ENCODE assay signal across 22 cellular contexts in the genomic region with DNA sequence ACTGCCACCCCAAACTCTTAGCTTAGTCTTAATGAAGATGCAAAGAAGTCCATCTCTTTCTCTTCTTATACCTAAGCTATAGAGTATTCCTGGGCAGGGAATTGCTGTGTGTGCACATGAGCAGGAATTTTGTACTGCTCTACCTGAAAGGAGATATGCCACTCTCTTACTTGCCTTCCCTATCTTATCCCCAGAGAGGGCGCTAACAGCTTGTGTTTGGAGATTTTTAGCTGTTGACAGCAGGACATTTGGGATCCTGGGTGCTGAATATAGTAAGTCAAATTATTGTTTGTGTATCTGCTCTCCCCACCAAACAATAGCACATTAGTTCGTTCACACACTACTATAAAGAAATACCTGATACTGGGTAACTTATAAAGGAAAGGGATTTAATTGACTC.
DNase-seq lines count a peak whose midpoint lies in the region; ATAC-seq, FAIRE-seq and TF ChIP-seq lines count a peak whose summit lies in the region.
"Had no signal": no experiment of that assay in that cellular context is flagged by ENCODE, and none has a peak within 500 bp of the region (broad histone marks: within the 10 kb centered on the region; RNA-seq: fewer than 3 reads in every experiment).

No MANE protein-coding gene starts in this region.

- no peak overlapping the region for H3K9ac ChIP-seq in GM12878 (ENCODE audit: control insufficient read depth, insufficient read depth, low read length)
- H3K9ac ChIP-seq in neuronal stem cell (ENCODE audit: low read depth, low read length, poor library complexity), result no peak overlapping the region

- H3K4me3 ChIP-seq in GM12878, result no peak overlapping the region
- H3K4me3 ChIP-seq in neuronal stem cell (ENCODE audit: low read length in 2 of 2), result no peak overlapping the region
- H3K4me3 ChIP-seq: SK-N-MC, tibial nerve had no signal

- no peak for TF ChIP-seq EP300 in GM12878 (IDR thresholded peaks at IDR 0.05; ENCODE audit: borderline replicate concordance in 1 of 2, control insufficient read depth in 1 of 2, low read depth in 2 of 2, low read length in 2 of 2)

- H2BK12ac ChIP-seq in neuronal stem cell (ENCODE audit: low read length), result no peak overlapping the region

- H4K91ac ChIP-seq in neuronal stem cell (ENCODE audit: low read depth, low read length, poor library complexity), result no peak overlapping the region

- no peak overlapping the region for H3K27ac Mint-ChIP-seq in activated naive CD4-positive, alpha-beta T cell treated with anti-CD3 and anti-CD28 coated beads, Interleukin-2, amount 50 U/mL, for 72 hours
- H3K27ac Mint-ChIP-seq: activated CD4-positive, alpha-beta T cell treated with anti-CD3 and anti-CD28 coated beads, Interleukin-2, amount 10 ng/mL, durations not matched to agents 24 days and 14 days had no signal

- no peak overlapping the region for H3K18ac ChIP-seq in neuronal stem cell (ENCODE audit: low read length)

- H3K4ac ChIP-seq in neuronal stem cell (ENCODE audit: low read length), result no peak overlapping the region

- no peaks in the 10 kb centered on the region for H3K36me3 ChIP-seq in GM12878 (ENCODE audit: control insufficient read depth in 2 of 2, insufficient read depth in 2 of 2, low read length in 1 of 2)
- no peaks in the 10 kb centered on the region for H3K36me3 ChIP-seq in neuronal stem cell (replicated peaks in 1 of 2; ENCODE audit: control insufficient read depth in 2 of 2, insufficient read depth in 2 of 2, low read length in 2 of 2)
- H3K36me3 ChIP-seq: tibial nerve had no signal

- peak; percentile 27; the same call in 1 of the 2 replicates for TF ChIP-seq RAD21 in GM12878 (IDR thresholded peaks at IDR 0.05; ENCODE audit: insufficient read depth, low read depth, low read length)

- H3K27ac ChIP-seq in GM12878 (ENCODE audit: control insufficient read depth, insufficient read depth) (no peak overlapping the region), neuronal stem cell (replicated peaks; ENCODE audit: low read length) (no peak overlapping the region)
- H3K27ac ChIP-seq: SK-N-MC, tibial nerve had no signal

- POLR2A ChIA-PET in GM12878 (lab: Charles Lee), result no interaction called here

- in situ Hi-C loops in GM12878 (cut with MboI), result no loop called here

- ATAC-seq in GM12878, result no peak
- ATAC-seq in activated naive CD4-positive, alpha-beta T cell treated with anti-CD3 and anti-CD28 coated beads, Interleukin-2, amount 50 U/mL, for 72 hours, result no peak
- ATAC-seq: activated T-cell treated with anti-CD3 and anti-CD28 coated beads, Interleukin-2, amount 50 U/mL, for 4 hours had no signal

- peaks cover 5 to 15% of the 10 kb centered on the region in 2 donors for H3K9me3 Mint-ChIP-seq in activated naive CD4-positive, alpha-beta T cell treated with anti-CD3 and anti-CD28 coated beads, Interleukin-2, amount 50 U/mL, for 72 hours

- H3K14ac ChIP-seq in neuronal stem cell (ENCODE audit: low read length), result no peak overlapping the region

- H2BK5ac ChIP-seq in neuronal stem cell (ENCODE audit: low read length), result no peak overlapping the region

- H4K20me1 ChIP-seq in GM12878 (ENCODE audit: control insufficient read depth, insufficient read depth), result no peaks in the 10 kb centered on the region

- no peak overlapping the region for H2AK5ac ChIP-seq in neuronal stem cell (ENCODE audit: low read depth, low read length)

- H3K9me3 ChIP-seq in GM12878 (replicated peaks; ENCODE audit: control insufficient read depth, insufficient read depth, low read length) (no peaks in the 10 kb centered on the region), neuronal stem cell (replicated peaks in 1 of 2; ENCODE audit: control insufficient read depth in 2 of 2, insufficient read depth in 1 of 2, low read depth in 1 of 2, low read length in 2 of 2) (no peaks in the 10 kb centered on the region)

- H3K4me1 ChIP-seq in GM12878 (ENCODE audit: control insufficient read depth, insufficient read depth, low read length), result no peaks in the 10 kb centered on the region
- no peaks in the 10 kb centered on the region for H3K4me1 ChIP-seq in neuronal stem cell (ENCODE audit: control insufficient read depth in 2 of 2, insufficient read depth in 1 of 2, low read depth in 1 of 2, low read length in 2 of 2)
- H3K4me1 ChIP-seq: tibial nerve had no signal

- TF ChIP-seq POLR2A in GM12878 (IDR thresholded peaks at IDR 0.05; ENCODE audit: low read depth, low read length), result no peak

- H2BK15ac ChIP-seq in neuronal stem cell (ENCODE audit: low read length), result no peak overlapping the region

- no peaks in the 10 kb centered on the region for H3K79me2 ChIP-seq in GM12878 (ENCODE audit: control insufficient read depth, insufficient read depth, low read length)

- no TSS peak for BruUV-seq in GM12878 (replicated peaks; lab: Mats Ljungman, UMichigan)

- CTCF ChIA-PET in GM12878 (lab: Yijun Ruan, JAX), result interaction anchor here (0.7 to 3.3 kb wide), 6 partner anchors 16 to 1121 kb away, joined by 3 to 18 read pairs (median 3); no protein-coding TSS in a partner anchor

- H3K36me3 Mint-ChIP-seq in activated naive CD4-positive, alpha-beta T cell treated with anti-CD3 and anti-CD28 coated beads, Interleukin-2, amount 50 U/mL, for 72 hours, result peaks cover 0 to 4% of the 10 kb centered on the region in 2 donors

- 0% methylated on average over 2 of the region's 2 CpGs for WGBS in GM12878 (ENCODE audit: insufficient coverage, insufficient replicate concordance, low lambda C conversion rate, missing lambda C conversion rate)
- WGBS in neuronal stem cell (ENCODE audit: extremely low coverage in 2 of 2, insufficient read length in 2 of 2, insufficient replicate concordance in 1 of 2), 2 donors, result no CpG with 5 or more reads among the region's 2 CpGs

- TF ChIP-seq CTCF in GM12878 (IDR thresholded peaks at IDR 0.05 in 2 of 3, conservative IDR thresholded peaks at IDR 0.05 in 1 of 3; ENCODE audit: control insufficient read depth in 2 of 3, extremely low read depth in 1 of 3, insufficient read depth in 1 of 3, low read depth in 3 of 3, low read length in 3 of 3), result peak in 1 of 3 experiments; percentile 10; a peak in 1 of 6 replicates

- peak; percentile 10 for DNase-seq in DMS53 treated with DMSO at 0.1 percent for 48 hours (lab: John Stamatoyannopoulos, UW; ENCODE audit: unreplicated experiment)
- DNase-seq in Kasumi-1 (lab: John Stamatoyannopoulos, UW), result peak; percentile 52 to 54
- no peak for DNase-seq in GM12878 (ENCODE audit: low read depth, low spot score)
- DNase-seq in neuronal stem cell (ENCODE audit: low spot score), result peak; percentile 17
- no peak for DNase-seq in HUDEP-2 (lab: John Stamatoyannopoulos, UW; ENCODE audit: unreplicated experiment in 76 of 76)
- no peak for DNase-seq in activated naive CD4-positive, alpha-beta T cell treated with anti-CD3 and anti-CD28 coated beads, Interleukin-2, amount 50 U/mL, for 72 hours (ENCODE audit: low spot score in 2 of 2)
- no peak for DNase-seq in HCEC 1CT
- DNase-seq: activated CD4-positive, alpha-beta T cell treated with anti-CD3 and anti-CD28 coated beads, Interleukin-2, amount 10 ng/mL, durations not matched to agents 24 days and 14 days; activated naive CD4-positive, alpha-beta T cell treated with anti-CD3 and anti-CD28 coated beads, Interleukin-2, amount 50 U/mL, for 16 hours; activated T-cell treated with anti-CD3 and anti-CD28 coated beads, Interleukin-2, amount 50 U/mL, for 4 hours; anterior cingulate cortex; DMS79; glutamatergic neuron; IMR-90; mesenchymal stem cell; NCI-H1417 treated with DMSO at 0.1 percent for 48 hours; NCI-H2107; NK-92 treated with Interleukin-12 subunit alpha and Interleukin-12 subunit beta, amount 100 ng/mL, for 24 hours; nucleus accumbens had no signal

- H3K79me1 ChIP-seq in neuronal stem cell (ENCODE audit: low read depth, low read length), result no peaks in the 10 kb centered on the region

- no peaks in the 10 kb centered on the region for H3K27me3 ChIP-seq in GM12878 (replicated peaks in 1 of 2; ENCODE audit: control insufficient read depth in 2 of 2, insufficient read depth in 2 of 2, low read length in 1 of 2)
- H3K27me3 ChIP-seq in neuronal stem cell (ENCODE audit: control insufficient read depth in 3 of 3, insufficient read depth in 3 of 3, low read depth in 1 of 3, low read length in 3 of 3), result no peaks in the 10 kb centered on the region
- H3K27me3 ChIP-seq: tibial nerve had no signal

- H4K8ac ChIP-seq in neuronal stem cell (ENCODE audit: low read depth, low read length), result no peak overlapping the region

- no peak overlapping the region for H2AFZ ChIP-seq in GM12878 (ENCODE audit: control insufficient read depth, low read depth, low read length)
- H2AFZ ChIP-seq in neuronal stem cell (ENCODE audit: low read length), result no peak overlapping the region

- intact Hi-C loops in GM12878 (cut with micrococcal nuclease; ENCODE audit: unreplicated experiment), result no loop called here

- H3K23ac ChIP-seq in neuronal stem cell (ENCODE audit: low read depth, low read length, poor library complexity), result no peak overlapping the region

- H3K4me2 ChIP-seq in GM12878 (ENCODE audit: control insufficient read depth, insufficient read depth), result no peak overlapping the region
- H3K4me2 ChIP-seq in neuronal stem cell (ENCODE audit: insufficient read depth, low read length, poor library complexity, severe bottlenecking), result no peak overlapping the region

- SMC1A ChIA-PET in GM12878 (lab: Charles Lee; ENCODE audit: uncharacterized antibody, unreplicated experiment), result interaction anchor here (1.2 kb wide), 2 partner anchors 11 to 329 kb away, joined by 3 to 5 read pairs; no protein-coding TSS in a partner anchor

- RAD21 ChIA-PET in GM12878 (lab: Charles Lee; ENCODE audit: unreplicated experiment), result interaction anchor here (1.4 to 1.6 kb wide), 3 partner anchors 11 to 1182 kb away, joined by 4 read pairs; no protein-coding TSS in a partner anchor

- no peak overlapping the region for H2BK120ac ChIP-seq in neuronal stem cell (ENCODE audit: low read depth, low read length)

- no peak for FAIRE-seq in GM12878 (lab: Jason Lieb, UNC)
- FAIRE-seq: H54 had no signal

TF ChIP-seq in GM12878, 131 proteins besides CTCF, POLR2A, EP300 and RAD21:
- TF ChIP-seq ZNF274 (IDR thresholded peaks at IDR 0.05; ENCODE audit: insufficient read depth, insufficient read length) (no peak), KAT2A (conservative IDR thresholded peaks at IDR 0.05; ENCODE audit: control insufficient read depth, low read depth, low read length) (no peak)

Comparison
In these comparisons a context has a peak if more than half of its experiments do, and no peak if none do; other contexts are left out.
1. DNase-seq: peak in DMS53 treated with DMSO at 0.1 percent for 48 hours (single experiment), Kasumi-1 (2 of 2) and neuronal stem cell (single experiment); none in GM12878 (single experiment), HUDEP-2 (0 of 76), activated naive CD4-positive, alpha-beta T cell treated with anti-CD3 and anti-CD28 coated beads, Interleukin-2, amount 50 U/mL, for 72 hours (0 of 2) and HCEC 1CT (single experiment).